8 cellular contexts compared by ENCODE assay signal in the genomic region with DNA sequence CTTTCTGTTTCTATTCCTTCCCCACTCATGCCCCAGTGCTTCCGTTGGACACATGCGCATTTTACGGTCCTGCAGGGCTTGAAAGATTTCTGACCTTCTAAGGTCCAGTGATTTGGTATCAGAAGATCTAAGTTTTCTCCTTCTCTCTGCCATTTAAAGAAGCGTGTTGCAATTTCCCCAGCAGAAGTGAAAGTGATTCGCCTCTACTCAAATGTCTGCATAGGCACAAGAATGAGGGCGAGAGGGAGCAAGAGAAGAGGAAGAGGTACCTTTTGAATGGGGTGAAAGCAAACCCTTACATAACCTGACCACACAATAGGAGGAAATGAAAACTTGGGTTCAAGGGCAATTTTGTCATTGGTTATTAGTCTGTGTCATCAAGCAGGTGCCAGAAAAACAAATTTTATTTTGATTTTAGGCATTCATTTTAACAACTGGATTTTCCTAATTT. TPM values are rescaled to one million over a fixed set of nuclear protein-coding genes. Genes with fewer than 3 reads are reported as not detected.
A peak's percentile ranks its signal among the peaks of the same experiment; 100 is the strongest.
DNase-seq lines count a peak whose midpoint lies in the region; ATAC-seq and TF ChIP-seq lines count a peak whose summit lies in the region.

No MANE protein-coding gene starts in this region.

- in situ Hi-C loops in GM13976 (cut with MboI; ENCODE audit: low sequenced_read_pairs, unreplicated experiment) = loop anchor here (10.0 kb wide), 1 partner anchor 390 kb away; no protein-coding TSS in a partner anchor
- in situ Hi-C loops in GM23248 (cut with MboI) = no loop called here

- H3K27me3 ChIP-seq in adipocyte (replicated peaks; ENCODE audit: control insufficient read depth, insufficient read depth, low read length) = no peaks in the 10 kb centered on the region
- H3K27me3 ChIP-seq in GM23248 (replicated peaks; ENCODE audit: insufficient read depth) = no peaks in the 10 kb centered on the region

- H4K20me1 ChIP-seq in GM23248 (ENCODE audit: insufficient read depth) = no peaks in the 10 kb centered on the region

- DNase-seq in GM13976 (ENCODE audit: low spot score) (peak; percentile 71), adipocyte (ENCODE audit: low read depth) (peak; percentile 43), mucosa of gallbladder (ENCODE audit: low spot score) (peak; percentile 39), GM23248 (no peak), NCI-H2107 treated with DMSO at 0.1 percent for 48 hours (lab: John Stamatoyannopoulos, UW; ENCODE audit: unreplicated experiment) (no peak), NCI-H510A treated with DMSO at 0.1 percent for 48 hours (lab: John Stamatoyannopoulos, UW) (no peak)

- ATAC-seq in GM21529 (IDR thresholded peaks at IDR 0.05; ENCODE audit: unreplicated experiment) = peak; percentile 89

- no peaks in the 10 kb centered on the region for H3F3A ChIP-seq in GM23248 (ENCODE audit: insufficient read depth)

- H3K4me2 ChIP-seq in GM23248 (ENCODE audit: unreplicated experiment) = no peak overlapping the region

- H3K27ac ChIP-seq in KOPT-K1 (ENCODE audit: low read depth, low read length, poor library complexity, severe bottlenecking) (peak overlapping the region; percentile 88), GM23248 (no peak overlapping the region)

- H3K9ac ChIP-seq in adipocyte (ENCODE audit: low read length) (peak overlapping the region; percentile 72), GM23248 (no peak overlapping the region)

- no peaks in the 10 kb centered on the region for H3K9me3 ChIP-seq in KOPT-K1 (ENCODE audit: insufficient read depth, low read length, poor library complexity, severe bottlenecking)
- no peaks in the 10 kb centered on the region for H3K9me3 ChIP-seq in adipocyte (ENCODE audit: control insufficient read depth, low read length)
- H3K9me3 ChIP-seq in GM23248 (ENCODE audit: low read depth) = no peaks in the 10 kb centered on the region

- H3K36me3 ChIP-seq in KOPT-K1 (ENCODE audit: insufficient read depth, low read length) (no peaks in the 10 kb centered on the region), adipocyte (ENCODE audit: control insufficient read depth, insufficient read depth, low read length, severe bottlenecking) (no peaks in the 10 kb centered on the region), GM23248 (ENCODE audit: low read depth) (no peaks in the 10 kb centered on the region)

- 97 to 100% methylated on average over 6 of the region's 6 CpGs for WGBS in GM23248 (ENCODE audit: low coverage in 1 of 2, low lambda C conversion rate in 2 of 2, missing lambda C conversion rate in 2 of 2), 2 experiments

- no peak for TF ChIP-seq CTCF in GM13976 (IDR thresholded peaks at IDR 0.05; ENCODE audit: borderline replicate concordance, control extremely low read depth, extremely low read depth, insufficient read depth, missing control alignments)

- no peak overlapping the region for H2AFZ ChIP-seq in GM23248

- H3K4me1 ChIP-seq in adipocyte (ENCODE audit: control insufficient read depth, insufficient read depth, low read length) (peaks cover 21% of the 10 kb centered on the region), GM23248 (ENCODE audit: insufficient read depth) (0 out of 2 replicates have a peak, but pooled peaks cover 7% of the 10 kb centered on the region)

- no peaks in the 10 kb centered on the region for H3K79me2 ChIP-seq in GM23248 (ENCODE audit: insufficient read depth)

- H3K4me3 ChIP-seq in adipocyte (ENCODE audit: low read length) (peak overlapping the region; percentile 74), GM23248 (no peak overlapping the region)

- no peaks in the 10 kb centered on the region for H3K9me2 ChIP-seq in GM23248 (ENCODE audit: insufficient read depth)

RNA-seq across cellular contexts. Expression of a gene that starts 31.7 kb away (rescaled TPM):
- 57.8 TPM for total RNA-seq in mucosa of gallbladder
- 121 and 125 TPM in 2 replicates for total RNA-seq in GM23248 (2014; rRNA removed; shearing (Covaris generic))
- 100 and 103 TPM in 2 replicates for polyA plus RNA-seq in GM23248 (2016; fragmentation: Nextera tagmentation; extraction: Ambion mirVana)

Comparison
In these comparisons a context has a peak if more than half of its experiments do, and no peak if none do; other contexts are left out.
1. DNase-seq: peak in GM13976 (single experiment), adipocyte (single experiment) and mucosa of gallbladder (single experiment); none in GM23248 (single experiment), NCI-H2107 treated with DMSO at 0.1 percent for 48 hours (single experiment) and NCI-H510A treated with DMSO at 0.1 percent for 48 hours (single experiment).